In the genomic region with DNA sequence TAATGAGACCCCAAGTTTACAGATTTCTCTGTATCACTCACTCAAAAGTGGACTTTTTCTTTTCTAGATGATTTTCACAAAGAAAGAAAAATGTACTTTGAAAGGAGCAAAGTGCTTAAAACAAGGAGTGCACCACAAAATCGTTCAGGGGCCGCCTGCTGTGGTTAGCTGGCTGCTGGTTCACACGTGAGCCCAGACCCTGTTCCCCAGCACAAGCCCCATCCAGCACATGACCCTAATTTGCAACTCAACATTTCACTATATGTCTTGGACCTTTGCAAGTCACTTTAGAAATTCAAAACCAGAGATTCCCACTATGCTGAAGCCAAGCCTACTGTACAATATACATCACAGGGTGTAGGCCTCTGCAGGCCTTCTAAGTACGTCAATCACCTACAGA, we compare ENCODE assay signal across 1 cellular context.
TF ChIP-seq lines count a peak whose summit lies in the region.

No MANE protein-coding gene starts in this region.

TF ChIP-seq in HepG2, 621 proteins besides CTCF, POLR2A, EP300 and RAD21:
- TF ChIP-seq PITX1 (CRISPR knock-in tag; IDR thresholded peaks at IDR 0.05) (no peak), ZFX (CRISPR knock-in tag; IDR thresholded peaks at IDR 0.05; ENCODE audit: low read depth) (0 out of 2 replicates have a peak, but pooled peaks have one; percentile 18), ZNF326 (CRISPR knock-in tag; IDR thresholded peaks at IDR 0.05; ENCODE audit: borderline replicate concordance) (no peak), ZFY (CRISPR knock-in tag; IDR thresholded peaks at IDR 0.05) (peak; percentile 49; the same call in 1 of the 2 replicates), BCL6 (CRISPR knock-in tag; IDR thresholded peaks at IDR 0.05) (no peak), TBL1XR1 (IDR thresholded peaks at IDR 0.05; ENCODE audit: borderline replicate concordance, low read length, partially characterized antibody) (no peak), HOXD1 (CRISPR knock-in tag; IDR thresholded peaks at IDR 0.05) (no peak), ZNF772 (CRISPR knock-in tag; IDR thresholded peaks at IDR 0.05) (no peak)
- TF ChIP-seq, protein P1, sequence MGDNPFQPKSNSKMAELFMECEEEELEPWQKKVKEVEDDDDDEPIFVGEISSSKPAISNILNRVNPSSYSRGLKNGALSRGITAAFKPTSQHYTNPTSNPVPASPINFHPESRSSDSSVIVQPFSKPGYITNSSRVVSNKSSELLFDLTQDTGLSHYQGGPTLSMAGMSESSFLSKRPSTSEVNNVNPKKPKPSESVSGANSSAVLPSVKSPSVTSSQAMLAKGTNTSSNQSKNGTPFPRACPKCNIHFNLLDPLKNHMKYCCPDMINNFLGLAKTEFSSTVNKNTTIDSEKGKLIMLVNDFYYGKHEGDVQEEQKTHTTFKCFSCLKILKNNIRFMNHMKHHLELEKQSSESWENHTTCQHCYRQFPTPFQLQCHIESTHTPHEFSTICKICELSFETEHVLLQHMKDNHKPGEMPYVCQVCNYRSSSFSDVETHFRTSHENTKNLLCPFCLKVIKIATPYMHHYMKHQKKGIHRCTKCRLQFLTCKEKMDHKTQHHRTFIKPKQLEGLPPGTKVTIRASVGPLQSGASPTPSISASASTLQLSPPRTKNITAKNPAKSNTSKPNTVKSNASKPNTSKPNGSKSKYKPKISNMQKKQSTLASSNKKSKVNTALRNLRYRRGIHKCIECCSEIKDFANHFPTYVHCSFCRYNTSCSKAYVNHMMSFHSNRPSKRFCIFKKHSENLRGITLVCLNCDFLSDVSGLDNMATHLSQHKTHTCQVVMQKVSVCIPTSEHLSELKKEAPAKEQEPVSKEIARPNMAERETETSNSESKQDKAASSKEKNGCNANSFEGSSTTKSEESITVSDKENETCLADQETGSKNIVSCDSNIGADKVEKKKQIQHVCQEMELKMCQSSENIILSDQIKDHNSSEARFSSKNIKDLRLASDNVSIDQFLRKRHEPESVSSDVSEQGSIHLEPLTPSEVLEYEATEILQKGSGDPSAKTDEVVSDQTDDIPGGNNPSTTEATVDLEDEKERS (CRISPR knock-in tag; IDR thresholded peaks at IDR 0.05) = no peak
TF ChIP-seq in HepG2: peak in this region for 2.
